In the genomic region with DNA sequence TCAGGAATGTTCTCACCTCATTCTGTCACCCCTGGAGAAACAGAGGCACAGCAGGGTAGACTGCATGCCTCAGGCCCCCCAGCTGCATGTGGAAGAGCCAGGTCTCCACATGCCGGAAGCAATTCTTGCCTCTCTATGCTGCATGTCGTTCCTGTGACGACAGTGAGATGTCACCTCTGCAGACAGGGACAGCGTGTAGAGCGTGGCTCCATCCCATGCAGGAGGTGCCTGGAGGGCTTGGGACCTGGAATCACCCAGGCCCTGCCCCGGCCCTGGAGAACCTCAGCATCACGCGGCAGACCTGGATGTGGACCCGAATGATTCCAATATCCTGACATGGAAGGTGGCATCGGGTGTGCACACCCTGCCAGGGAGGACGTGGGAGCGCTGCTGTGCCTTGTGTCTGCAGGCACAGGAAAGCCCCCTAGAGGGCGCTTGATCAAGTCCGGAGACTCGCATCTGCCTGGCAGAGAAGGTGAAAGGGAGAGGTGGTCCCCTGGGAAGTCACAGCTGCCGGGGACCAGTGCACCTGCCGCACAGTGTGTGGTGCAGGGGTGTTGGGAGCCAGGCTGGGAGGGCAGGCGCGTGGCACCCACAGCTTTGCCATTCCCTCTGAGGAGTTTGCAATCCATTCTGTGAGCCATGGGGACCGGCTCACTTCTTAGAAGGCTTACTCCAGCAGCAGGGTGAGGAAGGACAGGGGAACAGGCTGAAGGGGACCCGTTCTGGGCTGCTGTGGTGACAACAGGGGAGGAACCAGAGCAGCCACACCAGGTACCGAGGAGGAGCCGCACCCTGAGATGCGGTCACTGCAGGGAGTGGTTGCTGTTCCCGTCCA, we compare ENCODE assay signal across 8 cellular contexts. TPM values are rescaled to one million over a fixed set of nuclear protein-coding genes. Genes with fewer than 3 reads are reported as not detected.
DNase-seq lines count a peak whose midpoint lies in the region; ATAC-seq lines count a peak whose summit lies in the region.

No MANE protein-coding gene starts in this region.

- ATAC-seq in GM18861 (IDR thresholded peaks at IDR 0.05; ENCODE audit: unreplicated experiment) = peak; percentile 90
- ATAC-seq in HG03045 (IDR thresholded peaks at IDR 0.05; ENCODE audit: unreplicated experiment) = peak; percentile 61
- ATAC-seq in activated T-cell treated with anti-CD3 and anti-CD28 coated beads, Interleukin-2, amount 50 U/mL, for 4 hours = peak; percentile 75 to 78
- ATAC-seq in right cardiac atrium = no peak

- no peaks in the 10 kb centered on the region for H3K27me3 ChIP-seq in right cardiac atrium (ENCODE audit: control insufficient read depth, insufficient read depth)

- H3K9me3 Mint-ChIP-seq in activated T-cell treated with anti-CD3 and anti-CD28 coated beads, Interleukin-2, amount 50 U/mL, for 4 hours = no peaks in the 10 kb centered on the region

- no peaks in the 10 kb centered on the region for H3K4me1 ChIP-seq in right cardiac atrium (ENCODE audit: control insufficient read depth, insufficient read depth, low read length)

- H3K9me3 ChIP-seq in right cardiac atrium (ENCODE audit: control insufficient read depth, low read length) = no peaks in the 10 kb centered on the region

- H3K4me1 Mint-ChIP-seq in activated T-cell treated with anti-CD3 and anti-CD28 coated beads, Interleukin-2, amount 50 U/mL, for 4 hours (ENCODE audit: low read depth) = peaks cover 4% of the 10 kb centered on the region

- intact Hi-C loops in right cardiac atrium (cut with DNase I) = no loop called here

- no peaks in the 10 kb centered on the region for H3K36me3 Mint-ChIP-seq in activated T-cell treated with anti-CD3 and anti-CD28 coated beads, Interleukin-2, amount 50 U/mL, for 4 hours (ENCODE audit: insufficient read depth)

- peaks cover 27% of the 10 kb centered on the region for H3K27me3 Mint-ChIP-seq in activated T-cell treated with anti-CD3 and anti-CD28 coated beads, Interleukin-2, amount 50 U/mL, for 4 hours (ENCODE audit: low read depth)

- WGBS in right cardiac atrium = 37% methylated on average over 25 of the region's 25 CpGs

- DNase-seq in CD1c-positive myeloid dendritic cell (ENCODE audit: extremely low spot score) (peak; percentile 49), NCI-H526 treated with DMSO at 0.1 percent for 48 hours (lab: John Stamatoyannopoulos, UW) (peak; percentile 77), right cardiac atrium (peak in 2 of 3 donors; percentile 27 to 71), NOMO-1 treated with DMSO at 0.1 percent for 48 hours (lab: John Stamatoyannopoulos, UW; ENCODE audit: unreplicated experiment) (no peak)
- peak; percentile 14 for DNase-seq in activated T-cell treated with anti-CD3 and anti-CD28 coated beads, Interleukin-2, amount 50 U/mL, for 4 hours
- peak; percentile 78 for DNase-seq in stimulated activated CD4-positive, alpha-beta T cell treated with anti-CD3 and anti-CD28 coated beads, Interleukin-15, amount 100 ng/mL, for 24 hours

- H3K4me3 Mint-ChIP-seq in activated T-cell treated with anti-CD3 and anti-CD28 coated beads, Interleukin-2, amount 50 U/mL, for 4 hours = no peak overlapping the region

- H3K27ac ChIP-seq in right cardiac atrium (ENCODE audit: low read length) = no peak overlapping the region

- no peak overlapping the region for H3K4me3 ChIP-seq in right cardiac atrium (ENCODE audit: low read length)

RNA-seq across cellular contexts. Expression of gene EN2, which starts 45.3 kb away (rescaled TPM):
- not detected for total RNA-seq in activated T-cell treated with anti-CD3 and anti-CD28 coated beads, Interleukin-2, amount 50 U/mL, for 4 hours
- under 1 TPM in 2 of 4 donors, not detected in 2; 0.11 to 0.35 TPM for total RNA-seq in right cardiac atrium
- polyA plus RNA-seq in right cardiac atrium = 0.16 TPM

Comparison
In these comparisons a context has a peak if more than half of its experiments do, and no peak if none do; other contexts are left out.
1. ATAC-seq: peak in GM18861 (single experiment), HG03045 (single experiment) and activated T-cell treated with anti-CD3 and anti-CD28 coated beads, Interleukin-2, amount 50 U/mL, for 4 hours (2 of 2); none in right cardiac atrium (0 of 2).